Comparison of ENCODE assay signal across 25 cellular contexts in genomic region chr4:10121568-10122097, GRCh38. TPM values are rescaled to one million over a fixed set of nuclear protein-coding genes. Genes with fewer than 3 reads are reported as not detected.
DNase-seq lines count a peak whose midpoint lies in the region; ATAC-seq, FAIRE-seq and TF ChIP-seq lines count a peak whose summit lies in the region.
"Had no signal": no experiment of that assay in that cellular context is flagged by ENCODE, and none has a peak within 500 bp of the region (broad histone marks: within the 10 kb centered on the region; RNA-seq: fewer than 3 reads in every experiment).

No MANE protein-coding gene starts in this region.

- H3K36me3 ChIP-seq in bronchial epithelial cell (ENCODE audit: control insufficient read depth, insufficient read depth, low read length) (no peaks in the 10 kb centered on the region), mucosa of descending colon (ENCODE audit: low read depth) (no peaks in the 10 kb centered on the region), suprapubic skin (no peaks in the 10 kb centered on the region)
- H3K36me3 ChIP-seq: pancreas had no signal

- H3K4me3 ChIP-seq in bronchial epithelial cell (ENCODE audit: low read depth, low read length): no peak overlapping the region
- H3K4me3 ChIP-seq in mucosa of descending colon: no peak overlapping the region
- no peak overlapping the region for H3K4me3 ChIP-seq in suprapubic skin
- H3K4me3 ChIP-seq: GM23338, lung, pancreas had no signal

- H3K36me3 Mint-ChIP-seq in activated naive CD4-positive, alpha-beta T cell treated with anti-CD3 and anti-CD28 coated beads, Interleukin-2, amount 50 U/mL, for 72 hours: peaks cover 7 to 9% of the 10 kb centered on the region in 2 donors
- H3K36me3 Mint-ChIP-seq: activated naive CD8-positive, alpha-beta T cell; CD14-positive monocyte had no signal

- H3K27me3 ChIP-seq in bronchial epithelial cell (ENCODE audit: control insufficient read depth, insufficient read depth, low read length) (no peaks in the 10 kb centered on the region), suprapubic skin (no peaks in the 10 kb centered on the region)
- H3K27me3 ChIP-seq: pancreas had no signal

- 68% methylated on average over 10 of the region's 10 CpGs for WGBS in suprapubic skin

- no peak for TF ChIP-seq POLR2A in suprapubic skin (IDR thresholded peaks at IDR 0.05)

- H3K27ac Mint-ChIP-seq in activated naive CD4-positive, alpha-beta T cell treated with anti-CD3 and anti-CD28 coated beads, Interleukin-2, amount 50 U/mL, for 72 hours: peak overlapping the region; percentile 29 to 33
- H3K27ac Mint-ChIP-seq: activated CD4-positive, alpha-beta memory T cell treated with anti-CD3 and anti-CD28 coated beads, Interleukin-2, amount 10 ng/mL, durations not matched to agents 7 days and 5 days; activated naive CD8-positive, alpha-beta T cell; activated T-cell treated with anti-CD3 and anti-CD28 coated beads, Interleukin-2, amount 50 U/mL, for 24 hours; GM23338; stimulated activated naive CD8-positive, alpha-beta T cell treated with anti-CD3 and anti-CD28 coated beads, Interleukin-15, amount 100 ng/mL, for 72 hours had no signal

- TF ChIP-seq EP300 in suprapubic skin (IDR thresholded peaks at IDR 0.05): no peak

- intact Hi-C loops in mucosa of descending colon (cut with DNase I, micrococcal nuclease): no loop called here

- H3K27ac ChIP-seq in suprapubic skin: no peak overlapping the region
- H3K27ac ChIP-seq: pancreas, VCaP had no signal

- peak; percentile 43 for FAIRE-seq in bronchial epithelial cell (lab: Jason Lieb, UNC)
- FAIRE-seq: A204.1, endometrium, pancreas had no signal

- no peak for ATAC-seq in activated naive CD4-positive, alpha-beta T cell treated with anti-CD3 and anti-CD28 coated beads, Interleukin-2, amount 50 U/mL, for 72 hours
- ATAC-seq in mucosa of descending colon (peak; percentile 10), GM18498 (IDR thresholded peaks at IDR 0.05; ENCODE audit: unreplicated experiment) (no peak)
- ATAC-seq: GM23338; pancreas; stimulated activated naive CD8-positive, alpha-beta T cell treated with anti-CD3 and anti-CD28 coated beads, Interleukin-15, amount 100 ng/mL, for 72 hours had no signal

- H3K4me1 ChIP-seq in mucosa of descending colon (ENCODE audit: low read depth): no peaks in the 10 kb centered on the region
- peaks cover 11% of the 10 kb centered on the region for H3K4me1 ChIP-seq in suprapubic skin
- H3K4me1 ChIP-seq: pancreas had no signal

- H3K9me3 ChIP-seq in mucosa of descending colon (no peaks in the 10 kb centered on the region), suprapubic skin (no peaks in the 10 kb centered on the region)
- H3K9me3 ChIP-seq: pancreas had no signal

- no peak for TF ChIP-seq CTCF in bronchial epithelial cell (IDR thresholded peaks at IDR 0.05; ENCODE audit: insufficient read depth, low read length, severe bottlenecking)
- no peak for TF ChIP-seq CTCF in mucosa of descending colon (IDR thresholded peaks at IDR 0.05)
- no peak for TF ChIP-seq CTCF in suprapubic skin (IDR thresholded peaks at IDR 0.05)

- no peak for DNase-seq in activated naive CD4-positive, alpha-beta T cell treated with anti-CD3 and anti-CD28 coated beads, Interleukin-2, amount 50 U/mL, for 72 hours (ENCODE audit: low spot score in 2 of 2)
- DNase-seq in activated naive CD4-positive, alpha-beta T cell treated with anti-CD3 and anti-CD28 coated beads, Interleukin-2, amount 50 U/mL, for 16 hours: no peak
- DNase-seq in bronchial epithelial cell (ENCODE audit: low read depth) (no peak), mucosa of descending colon (peak in 1 of 3 donors; percentile 46), LoVo (ENCODE audit: low spot score) (no peak), suprapubic skin (ENCODE audit: low spot score in 2 of 2) (no peak), NCI-H69 (lab: John Stamatoyannopoulos, UW) (no peak)
- DNase-seq: activated CD4-positive, alpha-beta memory T cell treated with anti-CD3 and anti-CD28 coated beads, Interleukin-2, amount 10 ng/mL, durations not matched to agents 7 days and 5 days; activated T-cell treated with anti-CD3 and anti-CD28 coated beads, Interleukin-2, amount 50 U/mL, for 24 hours; NCI-H146; NCI-H2171 treated with DMSO at 0.1 percent for 48 hours; NCI-H526 treated with DMSO at 0.1 percent for 48 hours; OCI-M1; pancreas; SHP77 treated with DMSO at 0.1 percent for 48 hours; stimulated activated naive CD8-positive, alpha-beta T cell treated with anti-CD3 and anti-CD28 coated beads, Interleukin-15, amount 100 ng/mL, for 72 hours; T-helper 1 cell had no signal

- H3K9me3 Mint-ChIP-seq in activated naive CD4-positive, alpha-beta T cell treated with anti-CD3 and anti-CD28 coated beads, Interleukin-2, amount 50 U/mL, for 72 hours: no peaks in the 10 kb centered on the region
- H3K9me3 Mint-ChIP-seq: activated CD4-positive, alpha-beta memory T cell treated with anti-CD3 and anti-CD28 coated beads, Interleukin-2, amount 10 ng/mL, durations not matched to agents 7 days and 5 days; activated T-cell treated with anti-CD3 and anti-CD28 coated beads, Interleukin-2, amount 50 U/mL, for 24 hours; CD14-positive monocyte; GM23338; stimulated activated naive CD8-positive, alpha-beta T cell treated with anti-CD3 and anti-CD28 coated beads, Interleukin-15, amount 100 ng/mL, for 72 hours had no signal

RNA-seq across cellular contexts. Expression of gene WDR1, which starts 5.0 kb away (rescaled TPM):
- 100 to 1,000 TPM; 382 to 520 TPM for total RNA-seq in activated naive CD4-positive, alpha-beta T cell treated with anti-CD3 and anti-CD28 coated beads, Interleukin-2, amount 50 U/mL, for 72 hours
- total RNA-seq in bronchial epithelial cell: 290 and 315 TPM in 2 replicates
- 100 to 1,000 TPM; 366 to 467 (median 380) TPM for total RNA-seq in mucosa of descending colon
- total RNA-seq in suprapubic skin: 100 to 1,000 TPM; 113 to 126 (median 117) TPM
